1 cellular context compared by ENCODE assay signal in genomic region chr6:40714576-40715500, GRCh38.
TF ChIP-seq lines count a peak whose summit lies in the region.

No MANE protein-coding gene starts in this region.

TF ChIP-seq in HepG2, 621 proteins besides CTCF, POLR2A, EP300 and RAD21 (continued from another document and continues in another):
- TF ChIP-seq PHF21A (CRISPR knock-in tag; IDR thresholded peaks at IDR 0.05) (peak; percentile 56; the same call in 1 of the 2 replicates), ZNF547 (CRISPR knock-in tag; IDR thresholded peaks at IDR 0.05) (no peak), SIN3B (IDR thresholded peaks at IDR 0.05; ENCODE audit: low read length) (no peak), ZMAT5 (CRISPR knock-in tag; IDR thresholded peaks at IDR 0.05; ENCODE audit: borderline replicate concordance, low read depth) (no peak), TCF7 (IDR thresholded peaks at IDR 0.05; ENCODE audit: low read depth) (peak; percentile 34), TBX2 (CRISPR knock-in tag; IDR thresholded peaks at IDR 0.05; ENCODE audit: borderline replicate concordance) (peak; percentile 91), FOXA1 (IDR thresholded peaks at IDR 0.05) (peak; percentile 88), FOXA1 (CRISPR knock-in tag; IDR thresholded peaks at IDR 0.05) (peak; percentile 92), ZNF180 (CRISPR knock-in tag; IDR thresholded peaks at IDR 0.05; ENCODE audit: borderline replicate concordance, low read depth) (no peak), ZNF768 (CRISPR knock-in tag; IDR thresholded peaks at IDR 0.05) (no peak), FOXC1 (CRISPR knock-in tag; IDR thresholded peaks at IDR 0.05; ENCODE audit: borderline replicate concordance) (no peak), ZNF329 (CRISPR knock-in tag; IDR thresholded peaks at IDR 0.05; ENCODE audit: low read depth) (no peak), REXO4 (CRISPR knock-in tag; IDR thresholded peaks at IDR 0.05; ENCODE audit: borderline replicate concordance) (no peak), RNF2 (conservative IDR thresholded peaks at IDR 0.05; ENCODE audit: low read depth) (no peak), ZNF235 (CRISPR knock-in tag; IDR thresholded peaks at IDR 0.05; ENCODE audit: borderline replicate concordance) (no peak), NFRKB (IDR thresholded peaks at IDR 0.05) (no peak), RBAK (CRISPR knock-in tag; IDR thresholded peaks at IDR 0.05) (no peak), ZNF841 (CRISPR knock-in tag; IDR thresholded peaks at IDR 0.05; ENCODE audit: borderline replicate concordance) (no peak), FLYWCH1 (CRISPR knock-in tag; IDR thresholded peaks at IDR 0.05) (no peak), HIC2 (CRISPR knock-in tag; IDR thresholded peaks at IDR 0.05; ENCODE audit: low read depth) (no peak), E2F5 (CRISPR knock-in tag; conservative IDR thresholded peaks at IDR 0.05) (no peak), PITX1 (CRISPR knock-in tag; IDR thresholded peaks at IDR 0.05) (peak; percentile 90), BCL3 (CRISPR knock-in tag; IDR thresholded peaks at IDR 0.05) (no peak), BRD4 (CRISPR knock-in tag; IDR thresholded peaks at IDR 0.05) (no peak), ERF (CRISPR knock-in tag; IDR thresholded peaks at IDR 0.05) (peak; percentile 68; the same call in 1 of the 2 replicates), ZNF609 (CRISPR knock-in tag; IDR thresholded peaks at IDR 0.05; ENCODE audit: borderline replicate concordance) (peak; percentile 96), ZNF747 (CRISPR knock-in tag; IDR thresholded peaks at IDR 0.05; ENCODE audit: borderline replicate concordance) (no peak), SMC3 (IDR thresholded peaks at IDR 0.05; ENCODE audit: low read length) (0 out of 2 replicates have a peak, but pooled peaks have one; percentile 10), NCOR1 (IDR thresholded peaks at IDR 0.05; ENCODE audit: borderline replicate concordance, low read length) (no peak), ZNF10 (CRISPR knock-in tag; IDR thresholded peaks at IDR 0.05; ENCODE audit: borderline replicate concordance, low read depth) (no peak), ZNF460 (CRISPR knock-in tag; IDR thresholded peaks at IDR 0.05; ENCODE audit: borderline replicate concordance) (no peak), ARNT2 (CRISPR knock-in tag; IDR thresholded peaks at IDR 0.05; ENCODE audit: low read depth) (0 out of 2 replicates have a peak, but pooled peaks have one; percentile 60), ZBTB26 (CRISPR knock-in tag; IDR thresholded peaks at IDR 0.05; ENCODE audit: borderline replicate concordance) (no peak), HOXD1 (CRISPR knock-in tag; IDR thresholded peaks at IDR 0.05) (no peak), HCFC1 (IDR thresholded peaks at IDR 0.05; ENCODE audit: low read depth, low read length) (no peak), HDAC2 (CRISPR knock-in tag; IDR thresholded peaks at IDR 0.05) (peak; percentile 85), RAD51 (IDR thresholded peaks at IDR 0.05; ENCODE audit: borderline replicate concordance) (no peak), ZNF577 (CRISPR knock-in tag; IDR thresholded peaks at IDR 0.05; ENCODE audit: borderline replicate concordance, low read depth) (no peak), ZNF367 (CRISPR knock-in tag; IDR thresholded peaks at IDR 0.05; ENCODE audit: borderline replicate concordance) (no peak), GTF2F1 (IDR thresholded peaks at IDR 0.05; ENCODE audit: low read length) (no peak), GLMP (CRISPR knock-in tag; IDR thresholded peaks at IDR 0.05; ENCODE audit: borderline replicate concordance) (no peak), TBX3 (IDR thresholded peaks at IDR 0.05; ENCODE audit: borderline replicate concordance) (peak; percentile 95), FUBP1 (CRISPR knock-in tag; IDR thresholded peaks at IDR 0.05; ENCODE audit: borderline replicate concordance) (no peak), SKIL (CRISPR knock-in tag; IDR thresholded peaks at IDR 0.05; ENCODE audit: borderline replicate concordance) (peak; percentile 66; the same call in 1 of the 2 replicates), ZNF281 (CRISPR knock-in tag; IDR thresholded peaks at IDR 0.05; ENCODE audit: borderline replicate concordance) (peak; percentile 35; the same call in 1 of the 2 replicates), ZFP62 (CRISPR knock-in tag; IDR thresholded peaks at IDR 0.05) (no peak), ZNF83 (CRISPR knock-in tag; IDR thresholded peaks at IDR 0.05; ENCODE audit: borderline replicate concordance) (no peak), ZNF749 (CRISPR knock-in tag; IDR thresholded peaks at IDR 0.05; ENCODE audit: borderline replicate concordance) (0 out of 2 replicates have a peak, but pooled peaks have one; percentile 66)
